In genomic region chr21:35037384-35038105, GRCh38 we compare ENCODE assay signal across 18 cellular contexts. TPM values are rescaled to one million over a fixed set of nuclear protein-coding genes. Genes with fewer than 3 reads are reported as not detected.
A peak's percentile ranks its signal among the peaks of the same experiment; 100 is the strongest.
DNase-seq lines count a peak whose midpoint lies in the region; ATAC-seq, FAIRE-seq and TF ChIP-seq lines count a peak whose summit lies in the region.
"Had no signal": no experiment of that assay in that cellular context is flagged by ENCODE, and none has a peak within 500 bp of the region (broad histone marks: within the 10 kb centered on the region; RNA-seq: fewer than 3 reads in every experiment).

No MANE protein-coding gene starts in this region.

- no peak for TF ChIP-seq RAD21 in K562 (CRISPR knock-in tag; conservative IDR thresholded peaks at IDR 0.05 in 1 of 2, IDR thresholded peaks at IDR 0.05 in 1 of 2)

- FAIRE-seq in K562 (lab: Jason Lieb, UNC) (no peak), D721Med (lab: Jason Lieb, UNC) (no peak)

- no peak for TF ChIP-seq CTCF in Loucy (conservative IDR thresholded peaks at IDR 0.05; ENCODE audit: low read length)
- TF ChIP-seq CTCF in K562 (IDR thresholded peaks at IDR 0.05 in 2 of 3, conservative IDR thresholded peaks at IDR 0.05 in 1 of 3; ENCODE audit: insufficient read depth in 2 of 3, low read depth in 1 of 3, low read length in 3 of 3): no peak
- TF ChIP-seq CTCF in spleen (IDR thresholded peaks at IDR 0.05 in 8 of 11, conservative IDR thresholded peaks at IDR 0.05 in 3 of 11): no peak
- no peak for TF ChIP-seq CTCF in D721Med (IDR thresholded peaks at IDR 0.05; ENCODE audit: insufficient read depth, missing control alignments)

- H3K4me2 ChIP-seq in Loucy (ENCODE audit: low read depth, low read length, poor library complexity, severe bottlenecking): peak overlapping the region; percentile 95
- no peak overlapping the region for H3K4me2 ChIP-seq in K562 (ENCODE audit: insufficient read depth, low read length)

- peaks cover 74% of the 10 kb centered on the region for H3K36me3 ChIP-seq in Loucy (ENCODE audit: insufficient read depth, low read length)
- no peaks in the 10 kb centered on the region for H3K36me3 ChIP-seq in K562 (ENCODE audit: control insufficient read depth, insufficient read depth, low read length)
- peaks cover 0 to 24% (median 0%) of the 10 kb centered on the region in 6 donors for H3K36me3 ChIP-seq in spleen
- H3K36me3 ChIP-seq: ascending aorta had no signal

- no peak for DNase-seq in activated CD4-positive, alpha-beta T cell treated with anti-CD3 and anti-CD28 coated beads, Interleukin-2, amount 10 ng/mL, durations not matched to agents 24 days and 14 days
- DNase-seq in activated CD4-positive, alpha-beta T cell treated with anti-CD3 and anti-CD28 coated beads for 48 hours: no peak
- DNase-seq in K562 (ENCODE audit: extremely low read depth in 1 of 4, low spot score in 3 of 4): no peak
- no peak for DNase-seq in spleen
- no peak for DNase-seq in retina
- DNase-seq in NCI-H82 (lab: John Stamatoyannopoulos, UW): no peak
- no peak for DNase-seq in D721Med (ENCODE audit: insufficient read length, low spot score)
- DNase-seq: activated CD4-positive, CD25-positive, alpha-beta regulatory T cell; C1 segment of cervical spinal cord; Kasumi-1; NCI-H1105; NCI-H2107; NCI-H510A treated with DMSO at 0.1 percent for 48 hours; SHP77 treated with DMSO at 0.1 percent for 48 hours; T-helper 9 cell had no signal

- in situ Hi-C loops in K562 (cut with MboI): no loop called here

- ATAC-seq in K562: no peak
- ATAC-seq: sciatic nerve had no signal

- H3K4me3 ChIP-seq in Loucy (ENCODE audit: low read length, poor library complexity, severe bottlenecking): peak overlapping the region; percentile 42
- no peak overlapping the region for H3K4me3 ChIP-seq in K562
- peak overlapping the region in 1 of 8 donors; percentile 2 for H3K4me3 ChIP-seq in spleen
- H3K4me3 ChIP-seq: ascending aorta had no signal

- TF ChIP-seq EP300 in K562 (IDR thresholded peaks at IDR 0.05; ENCODE audit: low read length): no peak

- H3F3A ChIP-seq in Loucy (ENCODE audit: low read depth): no peaks in the 10 kb centered on the region

- H3K9ac ChIP-seq in Loucy (ENCODE audit: low read depth, low read length, poor library complexity, severe bottlenecking): peak overlapping the region; percentile 27
- H3K9ac ChIP-seq in K562 (ENCODE audit: insufficient read depth in 1 of 2, low read depth in 2 of 2, low read length in 2 of 2): no peak overlapping the region; a peak in 1 of 4 replicates

- H3K79me2 ChIP-seq in Loucy (ENCODE audit: insufficient read depth, low read length) (peaks cover 100% of the 10 kb centered on the region), K562 (ENCODE audit: control insufficient read depth, insufficient read depth, low read length) (no peaks in the 10 kb centered on the region)

- intact Hi-C loops in activated CD4-positive, alpha-beta T cell treated with anti-CD3 and anti-CD28 coated beads, Interleukin-2, amount 10 ng/mL, durations not matched to agents 24 days and 14 days (cut with micrococcal nuclease): loop anchor here (1.0 kb wide), 1 partner anchor 8 kb away; no protein-coding TSS in a partner anchor
- intact Hi-C loops in K562 (cut with micrococcal nuclease): no loop called here
- intact Hi-C loops in spleen (cut with DNase I; ENCODE audit: low total_unique reads): no loop called here

- H2AFZ ChIP-seq in Loucy (ENCODE audit: low read length): no peak overlapping the region
- H2AFZ ChIP-seq in K562 (ENCODE audit: low read depth, low read length): peak overlapping the region; percentile 88

- POLR2A ChIA-PET in K562 (lab: Yijun Ruan, JAX): interaction anchor here (0.6 to 2.0 kb wide), 4 partner anchors 10 to 175 kb away, joined by 3 to 7 read pairs (median 4); no protein-coding TSS in a partner anchor

- no peaks in the 10 kb centered on the region for H3K27me3 ChIP-seq in Loucy (ENCODE audit: insufficient read depth, low read length, poor library complexity, severe bottlenecking)
- no peaks in the 10 kb centered on the region; a peak in 1 of 5 replicates for H3K27me3 ChIP-seq in K562 (ENCODE audit: control insufficient read depth in 2 of 2, insufficient read depth in 2 of 2, low read length in 2 of 2)
- H3K27me3 ChIP-seq in spleen (replicated peaks in 1 of 7): no peaks in the 10 kb centered on the region
- H3K27me3 ChIP-seq: ascending aorta had no signal

- H3K36me3 Mint-ChIP-seq in activated CD4-positive, alpha-beta T cell treated with anti-CD3 and anti-CD28 coated beads, Interleukin-2, amount 10 ng/mL, durations not matched to agents 24 days and 14 days (ENCODE audit: low read depth): peaks cover 66% of the 10 kb centered on the region

- no peaks in the 10 kb centered on the region for H3K9me1 ChIP-seq in K562 (ENCODE audit: control insufficient read depth, insufficient read depth, low read length)

- TF ChIP-seq POLR2A in K562 (conservative IDR thresholded peaks at IDR 0.05): no peak
- TF ChIP-seq POLR2A in spleen (IDR thresholded peaks at IDR 0.05): no peak

- H3K4me1 Mint-ChIP-seq in activated CD4-positive, alpha-beta T cell treated with anti-CD3 and anti-CD28 coated beads, Interleukin-2, amount 10 ng/mL, durations not matched to agents 24 days and 14 days: peaks cover 89% of the 10 kb centered on the region

- peak overlapping the region; percentile 62 for H3K4me3 Mint-ChIP-seq in activated CD4-positive, alpha-beta T cell treated with anti-CD3 and anti-CD28 coated beads, Interleukin-2, amount 10 ng/mL, durations not matched to agents 24 days and 14 days

- no peaks in the 10 kb centered on the region for H3K27me3 Mint-ChIP-seq in activated CD4-positive, alpha-beta T cell treated with anti-CD3 and anti-CD28 coated beads, Interleukin-2, amount 10 ng/mL, durations not matched to agents 24 days and 14 days

- WGBS in K562 (ENCODE audit: insufficient coverage, low coverage, missing lambda C conversion rate): 84% methylated on average over 14 of the region's 14 CpGs
- 75 to 77% (median 75%) methylated on average over 12 to 14 of the region's 14 CpGs for WGBS in spleen, 5 donors

- H3K9me2 ChIP-seq in Loucy (replicated peaks; ENCODE audit: low read depth, low read length): no peaks in the 10 kb centered on the region

- H3K9me3 ChIP-seq in Loucy (ENCODE audit: insufficient read depth, low read depth, low read length): no peaks in the 10 kb centered on the region
- no peaks in the 10 kb centered on the region for H3K9me3 ChIP-seq in K562 (replicated peaks; ENCODE audit: control insufficient read depth, insufficient read depth, low read depth, low read length)
- no peaks in the 10 kb centered on the region for H3K9me3 ChIP-seq in spleen
- H3K9me3 ChIP-seq: ascending aorta had no signal

- H3K27ac Mint-ChIP-seq in activated CD4-positive, alpha-beta T cell treated with anti-CD3 and anti-CD28 coated beads, Interleukin-2, amount 10 ng/mL, durations not matched to agents 24 days and 14 days: peak overlapping the region; percentile 88

- H3K4me1 ChIP-seq in Loucy (ENCODE audit: insufficient read depth, low read length, poor library complexity, severe bottlenecking) (peaks cover 96% of the 10 kb centered on the region), K562 (replicated peaks in 1 of 2; ENCODE audit: control insufficient read depth in 2 of 2, insufficient read depth in 2 of 2, low read length in 2 of 2) (peaks cover 4 to 13% of the 10 kb centered on the region in 2 experiments; a peak in 3 of 5 replicates), spleen (peaks cover 16 to 98% (median 64%) of the 10 kb centered on the region in 6 donors)
- H3K4me1 ChIP-seq: ascending aorta had no signal

- CTCF ChIA-PET in K562 (lab: Yijun Ruan, JAX; ENCODE audit: low intra/inter-chr PET ratio): no interaction called here

- H4K20me1 ChIP-seq in Loucy (ENCODE audit: insufficient read depth, low read length, poor library complexity, severe bottlenecking) (peaks cover 99% of the 10 kb centered on the region), K562 (replicated peaks; ENCODE audit: control insufficient read depth, insufficient read depth, low read length) (no peaks in the 10 kb centered on the region)

- H3K9me3 Mint-ChIP-seq in activated CD4-positive, alpha-beta T cell treated with anti-CD3 and anti-CD28 coated beads, Interleukin-2, amount 10 ng/mL, durations not matched to agents 24 days and 14 days: peaks cover 8% of the 10 kb centered on the region

- H3K27ac ChIP-seq in K562 (ENCODE audit: extremely low read depth, low read depth, low read length): no peak overlapping the region
- peak overlapping the region in 6 of 8 donors; percentile 19 to 92 (median 54) for H3K27ac ChIP-seq in spleen
- H3K27ac ChIP-seq: ascending aorta had no signal

- BruUV-seq in K562 (replicated peaks; lab: Mats Ljungman, UMichigan): no TSS peak

TF ChIP-seq in K562, 482 proteins besides CTCF, POLR2A, EP300 and RAD21:
- no peak for TF ChIP-seq ZNF253 (CRISPR knock-in tag; conservative IDR thresholded peaks at IDR 0.05)
- no peak for TF ChIP-seq SMARCE1 (IDR thresholded peaks at IDR 0.05)
- TF ChIP-seq HDAC6 (IDR thresholded peaks at IDR 0.05; ENCODE audit: low read depth, low read length): no peak

RNA-seq across cellular contexts. Expression of gene RUNX1, which starts 11.6 kb away (rescaled TPM):
- 100 and 101 TPM in 2 replicates for total RNA-seq in activated CD4-positive, alpha-beta T cell treated with anti-CD3 and anti-CD28 coated beads, Interleukin-2, amount 10 ng/mL, durations not matched to agents 24 days and 14 days
- total RNA-seq in K562 (2011; cell fraction: chromatin; rRNA removed; ENCODE audit: low replicate concordance): 167 and 196 TPM in 2 replicates
- 104 and 114 TPM in 2 replicates for total RNA-seq in K562 (2011; cell fraction: nucleolus; rRNA removed)
- 135 and 188 TPM in 2 replicates for total RNA-seq in K562 (2011; cell fraction: nucleoplasm; rRNA removed)
- 20.8 and 27.3 TPM in 2 replicates for total RNA-seq in K562 (2014; rRNA removed)
- 13.8 TPM in 2 replicates for total RNA-seq in K562 (2014; rRNA removed; fragmentation: Illumina TruSeq; extraction: Trizol)
- total RNA-seq in K562 (2015; rRNA removed; fragmentation: Illumina TruSeq; extraction: Trizol): 8.8 and 9.8 TPM in 2 replicates
- 62.2 and 68.6 TPM in 2 replicates for total RNA-seq in K562 (2021)
- polyA plus RNA-seq in K562 (2011; rRNA removed): 15.9 and 17.8 TPM in 2 replicates
- 7.6 and 12.6 TPM in 2 replicates for polyA plus RNA-seq in K562 (2011; cell fraction: cytosol; rRNA removed)
- polyA plus RNA-seq in K562 (2011; cell fraction: nucleus; rRNA removed): 50.6 and 80.8 TPM in 2 replicates
- polyA plus RNA-seq in K562 (2012): 19.4 and 60.9 TPM in 2 replicates
- 22.7 and 26.7 TPM in 2 replicates for polyA plus RNA-seq in K562 (2014; fragmentation: Illumina TruSeq; extraction: Trizol)
- polyA plus RNA-seq in K562 (2014; fragmentation: Nextera tagmentation; extraction: Ambion mirVana): 1 to 10 TPM; 2.2 to 4.5 TPM
- 20.1 and 30.6 TPM in 2 replicates for polyA plus RNA-seq in K562 (2014; rRNA removed)
- 29.0 and 39.2 TPM in 2 replicates for polyA minus RNA-seq in K562 (2011; rRNA and poly(A)+ RNA removed)
- polyA minus RNA-seq in K562 (2011; cell fraction: cytosol; rRNA and poly(A)+ RNA removed): 10.4 and 28.6 TPM in 2 replicates
- 119 and 149 TPM in 2 replicates for polyA minus RNA-seq in K562 (2011; cell fraction: nucleus; rRNA and poly(A)+ RNA removed)
- total RNA-seq in spleen: 10 to 100 TPM; 29.8 to 70.0 (median 57.4) TPM
- 1 to 10 TPM; 4.8 to 7.7 (median 6.7) TPM for polyA plus RNA-seq in spleen
